8 cellular contexts compared by ENCODE assay signal in genomic region chr15:92839696-92840095, GRCh38.
DNase-seq lines count a peak whose midpoint lies in the region; ATAC-seq and TF ChIP-seq lines count a peak whose summit lies in the region.

No MANE protein-coding gene starts in this region.

- no peaks in the 10 kb centered on the region for H3K9me3 ChIP-seq in effector memory CD4-positive, alpha-beta T cell (ENCODE audit: control insufficient read depth, low read length)
- H3K9me3 ChIP-seq in heart right ventricle: no peaks in the 10 kb centered on the region

- H3K27ac ChIP-seq in effector memory CD4-positive, alpha-beta T cell (ENCODE audit: insufficient read depth, low read length, poor library complexity, severe bottlenecking): peak overlapping the region; percentile 6
- H3K27ac ChIP-seq in heart right ventricle: peak overlapping the region in 1 of 10 donors; percentile 72

- peaks cover 19% of the 10 kb centered on the region for H3K4me1 ChIP-seq in effector memory CD4-positive, alpha-beta T cell (ENCODE audit: control insufficient read depth, insufficient read depth, low read length, poor library complexity, severe bottlenecking)
- peaks cover 0 to 20% (median 0%) of the 10 kb centered on the region in 9 donors for H3K4me1 ChIP-seq in heart right ventricle

- no peak for TF ChIP-seq CTCF in heart right ventricle (IDR thresholded peaks at IDR 0.05)

- intact Hi-C loops in heart right ventricle (cut with DNase I): loop anchor here in 1 of 10 donors (5.0 kb wide), 1 partner anchor 38 kb away; no protein-coding TSS in a partner anchor

- DNase-seq in NCI-H82 (lab: John Stamatoyannopoulos, UW) (peak; percentile 77), NCI-H82 treated with DMSO at 0.1 percent for 48 hours (lab: John Stamatoyannopoulos, UW; ENCODE audit: unreplicated experiment) (no peak), NCI-H2029 (lab: John Stamatoyannopoulos, UW) (peak; percentile 47), HT-29 (ENCODE audit: low spot score) (no peak), cerebellum (ENCODE audit: low spot score) (no peak), heart right ventricle (no peak)
- no peak for DNase-seq in effector memory CD4-positive, alpha-beta T cell

- WGBS in heart right ventricle, 2 donors: 70 to 77% methylated on average over 5 of the region's 5 CpGs

- no peak overlapping the region for H3K4me3 ChIP-seq in effector memory CD4-positive, alpha-beta T cell (ENCODE audit: insufficient read depth, low read depth, low read length, poor library complexity, severe bottlenecking)
- no peak overlapping the region for H3K4me3 ChIP-seq in heart right ventricle

- no peaks in the 10 kb centered on the region for H3K27me3 ChIP-seq in effector memory CD4-positive, alpha-beta T cell (replicated peaks; ENCODE audit: control insufficient read depth, insufficient read depth, low read length, poor library complexity, severe bottlenecking)
- no peaks in the 10 kb centered on the region for H3K27me3 ChIP-seq in heart right ventricle

- no peaks in the 10 kb centered on the region for H3K36me3 ChIP-seq in effector memory CD4-positive, alpha-beta T cell (ENCODE audit: control insufficient read depth, insufficient read depth, low read length)
- no peaks in the 10 kb centered on the region for H3K36me3 ChIP-seq in heart right ventricle

- ATAC-seq in HG02840 (IDR thresholded peaks at IDR 0.05; ENCODE audit: low FRiP score, unreplicated experiment) (peak; percentile 83), heart right ventricle (no peak)

Comparison
In these comparisons a context has a peak if more than half of its experiments do, and no peak if none do; other contexts are left out.
1. DNase-seq: peak in NCI-H82 (single experiment) and NCI-H2029 (single experiment); none in NCI-H82 treated with DMSO at 0.1 percent for 48 hours (single experiment), effector memory CD4-positive, alpha-beta T cell (0 of 3), HT-29 (single experiment), cerebellum (single experiment) and heart right ventricle (0 of 2).